In the genomic region with DNA sequence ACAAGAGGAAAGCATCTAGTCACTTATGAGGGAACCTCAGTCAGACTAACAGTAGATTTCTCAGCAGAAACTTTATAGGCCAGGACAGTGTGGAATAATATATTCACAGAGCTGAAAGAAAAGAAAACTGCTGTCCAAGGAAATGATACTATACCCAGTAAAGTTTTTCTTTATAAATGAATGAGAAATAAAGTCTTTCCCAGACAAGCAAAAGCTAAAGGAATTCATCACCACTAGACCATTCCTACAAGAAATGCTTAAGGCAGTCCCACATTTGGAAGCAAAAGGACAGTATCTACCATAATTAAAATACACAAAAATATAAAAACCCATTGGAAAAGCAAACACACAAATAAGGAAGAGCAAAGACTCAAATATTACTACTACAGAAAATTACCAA, we compare ENCODE assay signal across 20 cellular contexts. TPM values are rescaled to one million over a fixed set of nuclear protein-coding genes. Genes with fewer than 3 reads are reported as not detected.
DNase-seq lines count a peak whose midpoint lies in the region; ATAC-seq and TF ChIP-seq lines count a peak whose summit lies in the region.
"Had no signal": no experiment of that assay in that cellular context is flagged by ENCODE, and none has a peak within 500 bp of the region (broad histone marks: within the 10 kb centered on the region; RNA-seq: fewer than 3 reads in every experiment).

No MANE protein-coding gene starts in this region.

- DNase-seq in cardiac muscle cell (ENCODE audit: low read depth in 1 of 2, low spot score in 1 of 2) = no peak
- no peak for DNase-seq in right cardiac atrium
- DNase-seq in DND-41 = no peak
- no peak for DNase-seq in foreskin keratinocyte
- DNase-seq in brain microvascular endothelial cell = no peak
- no peak for DNase-seq in pons (ENCODE audit: low spot score)
- DNase-seq: AML-193; Caco-2; Calu3; CD4-positive, alpha-beta T cell; CD8-positive, alpha-beta T cell; DMS79 treated with DMSO at 0.1 percent for 48 hours; EL; GDM1 had no signal

- H3K4me3 ChIP-seq in cardiac muscle cell (no peak overlapping the region), right cardiac atrium (ENCODE audit: low read length) (no peak overlapping the region), DND-41 (ENCODE audit: low read depth in 1 of 2, low read length in 2 of 2) (no peak overlapping the region), brain microvascular endothelial cell (ENCODE audit: low read depth, low read length) (no peak overlapping the region)
- H3K4me3 ChIP-seq: A549; BLaER1 treated with 17β-estradiol and CSF1 and Interleukin-3, amounts not matched to agents 10 nM and 100 nM; GM12878 had no signal

- H4K20me1 ChIP-seq in DND-41 (ENCODE audit: insufficient read depth, low read length) = no peaks in the 10 kb centered on the region
- H4K20me1 ChIP-seq: BLaER1 treated with 17β-estradiol and CSF1 and Interleukin-3, amounts not matched to agents 10 nM and 100 nM had no signal

- no peaks in the 10 kb centered on the region for H3K79me2 ChIP-seq in DND-41 (ENCODE audit: insufficient read depth, low read length)

- no peak overlapping the region for H3K9ac ChIP-seq in DND-41 (ENCODE audit: low read depth, low read length)
- H3K9ac ChIP-seq: BLaER1 treated with 17β-estradiol and CSF1 and Interleukin-3, amounts not matched to agents 10 nM and 100 nM had no signal

- no peak overlapping the region for H3K4me2 ChIP-seq in DND-41 (ENCODE audit: insufficient read depth, low read length)
- H3K4me2 ChIP-seq: A549; BLaER1 treated with 17β-estradiol and CSF1 and Interleukin-3, amounts not matched to agents 10 nM and 100 nM had no signal

- H3K9me3 ChIP-seq in cardiac muscle cell (ENCODE audit: low read depth) = no peaks in the 10 kb centered on the region
- no peaks in the 10 kb centered on the region for H3K9me3 ChIP-seq in right cardiac atrium (ENCODE audit: control insufficient read depth, low read length)
- peaks cover 12% of the 10 kb centered on the region for H3K9me3 ChIP-seq in DND-41 (ENCODE audit: insufficient read depth, low read length, severe bottlenecking)
- H3K9me3 ChIP-seq in KOPT-K1 (ENCODE audit: insufficient read depth, low read length, poor library complexity, severe bottlenecking) = peaks cover 14% of the 10 kb centered on the region
- H3K9me3 ChIP-seq: A549, Caco-2 had no signal

- H3K27ac ChIP-seq in cardiac muscle cell (peak overlapping the region; percentile 90), right cardiac atrium (ENCODE audit: low read length) (no peak overlapping the region), DND-41 (ENCODE audit: low read length) (peak overlapping the region; percentile 94), KOPT-K1 (ENCODE audit: low read depth, low read length, poor library complexity, severe bottlenecking) (peak overlapping the region; percentile 51), foreskin keratinocyte (peak overlapping the region; percentile 18), brain microvascular endothelial cell (no peak overlapping the region)
- H3K27ac ChIP-seq: 22Rv1; A549; BLaER1 treated with 17β-estradiol and CSF1 and Interleukin-3, amounts not matched to agents 10 nM and 100 nM; C4-2B had no signal

- intact Hi-C loops in right cardiac atrium (cut with DNase I) = loop anchor here in 3 of 4 donors (10.0 kb wide), 3 partner anchors 99 to 319 kb away; a partner anchor contains a TSS

- ATAC-seq in right cardiac atrium (no peak), DND-41 (ENCODE audit: insufficient read depth, low read depth) (no peak), foreskin keratinocyte (no peak)
- ATAC-seq: A549; CD8-positive, alpha-beta T cell; GM12878 had no signal

- no peaks in the 10 kb centered on the region for H3K27me3 ChIP-seq in cardiac muscle cell
- H3K27me3 ChIP-seq in right cardiac atrium (ENCODE audit: control insufficient read depth, insufficient read depth) = no peaks in the 10 kb centered on the region
- H3K27me3 ChIP-seq in DND-41 (ENCODE audit: insufficient read depth, low read length, poor library complexity) = no peaks in the 10 kb centered on the region
- H3K27me3 ChIP-seq in foreskin keratinocyte = no peaks in the 10 kb centered on the region
- H3K27me3 ChIP-seq in brain microvascular endothelial cell (replicated peaks) = no peaks in the 10 kb centered on the region

- no peak for TF ChIP-seq CTCF in cardiac muscle cell (IDR thresholded peaks at IDR 0.05; ENCODE audit: low read depth, low read length)
- TF ChIP-seq CTCF in DND-41 (IDR thresholded peaks at IDR 0.05; ENCODE audit: borderline replicate concordance, extremely low read depth, low read length, poor library complexity, severe bottlenecking) = no peak
- TF ChIP-seq CTCF in foreskin keratinocyte (conservative IDR thresholded peaks at IDR 0.05) = no peak
- no peak for TF ChIP-seq CTCF in brain microvascular endothelial cell (IDR thresholded peaks at IDR 0.05; ENCODE audit: low read depth, low read length, missing control alignments)

- H3K36me3 ChIP-seq in cardiac muscle cell = no peaks in the 10 kb centered on the region
- H3K36me3 ChIP-seq in DND-41 (ENCODE audit: insufficient read depth, low read length) = no peaks in the 10 kb centered on the region
- H3K36me3 ChIP-seq in KOPT-K1 (ENCODE audit: insufficient read depth, low read length) = no peaks in the 10 kb centered on the region
- no peaks in the 10 kb centered on the region for H3K36me3 ChIP-seq in brain microvascular endothelial cell (replicated peaks)
- H3K36me3 ChIP-seq: BLaER1 treated with 17β-estradiol and CSF1 and Interleukin-3, amounts not matched to agents 10 nM and 100 nM had no signal

- in situ Hi-C loops in brain microvascular endothelial cell (cut with HindIII; ENCODE audit: low pct_ligation_motif_present, low sequenced_read_pairs) = no loop called here

- H3K4me1 ChIP-seq in cardiac muscle cell (ENCODE audit: low read depth) (peaks cover 24% of the 10 kb centered on the region), right cardiac atrium (ENCODE audit: control insufficient read depth, insufficient read depth, low read length) (no peaks in the 10 kb centered on the region), DND-41 (ENCODE audit: insufficient read depth, low read length) (peaks cover 62% of the 10 kb centered on the region), foreskin keratinocyte (no peaks in the 10 kb centered on the region)
- H3K4me1 ChIP-seq: A549, Caco-2 had no signal

- no peak overlapping the region for H2AFZ ChIP-seq in DND-41 (ENCODE audit: low read depth, low read length)

RNA-seq across cellular contexts. Expression of a gene that starts 59.9 kb away (rescaled TPM):
- total RNA-seq in cardiac muscle cell = 20.7 and 24.5 TPM in 2 replicates
- polyA plus RNA-seq in cardiac muscle cell = 48.3 and 58.4 TPM in 2 replicates
- total RNA-seq in right cardiac atrium = 10 to 100 TPM; 19.8 to 28.3 (median 23.7) TPM
- polyA plus RNA-seq in right cardiac atrium = 28.9 TPM
- 105 and 113 TPM in 2 replicates for total RNA-seq in foreskin keratinocyte
- polyA plus RNA-seq in foreskin keratinocyte = 129 and 149 TPM in 2 replicates

Comparison
In these comparisons a context has a peak if more than half of its experiments do, and no peak if none do; other contexts are left out.
1. H3K27ac ChIP-seq: peak in cardiac muscle cell (single experiment), DND-41 (single experiment), KOPT-K1 (single experiment) and foreskin keratinocyte (single experiment); none in right cardiac atrium (single experiment) and brain microvascular endothelial cell (single experiment).